1 cellular context compared by ENCODE assay signal in the genomic region with DNA sequence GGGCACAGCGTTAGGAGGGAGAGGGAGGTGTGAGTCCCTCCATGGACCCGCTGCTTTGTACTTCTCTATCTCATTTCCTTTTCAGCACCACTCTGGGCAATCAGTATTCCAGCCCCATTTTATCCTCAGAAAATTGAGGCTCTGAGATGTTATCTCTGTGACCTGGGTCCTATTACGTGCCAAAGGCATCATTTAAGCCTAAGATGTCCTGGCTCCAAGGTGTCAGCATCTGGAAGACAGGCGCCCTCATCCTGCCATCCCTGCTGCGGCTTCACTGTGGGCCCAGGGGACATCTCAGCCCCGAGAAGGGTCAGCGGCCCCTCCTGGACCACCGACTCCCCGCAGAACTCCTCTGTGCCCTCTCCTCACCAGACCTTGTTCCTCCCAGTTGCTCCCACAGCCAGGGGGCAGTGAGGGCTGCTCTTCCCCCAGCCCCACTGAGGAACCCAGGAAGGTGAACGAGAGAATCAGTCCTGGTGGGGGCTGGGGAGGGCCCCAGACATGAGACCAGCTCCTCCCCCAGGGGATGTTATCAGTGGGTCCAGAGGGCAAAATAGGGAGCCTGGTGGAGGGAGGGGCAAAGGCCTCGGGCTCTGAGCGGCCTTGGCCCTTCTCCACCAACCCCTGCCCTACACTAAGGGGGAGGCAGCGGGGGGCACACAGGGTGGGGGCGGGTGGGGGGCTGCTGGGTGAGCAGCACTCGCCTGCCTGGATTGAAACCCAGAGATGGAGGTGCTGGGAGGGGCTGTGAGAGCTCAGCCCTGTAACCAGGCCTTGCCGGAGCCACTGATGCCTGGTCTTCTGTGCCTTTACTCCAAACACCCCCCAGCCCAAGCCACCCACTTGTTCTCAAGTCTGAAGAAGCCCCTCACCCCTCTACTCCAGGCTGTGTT.
A peak's percentile ranks its signal among the peaks of the same experiment; 100 is the strongest.
TF ChIP-seq lines count a peak whose summit lies in the region.

No MANE protein-coding gene starts in this region.

TF ChIP-seq in HepG2, 621 proteins besides CTCF, POLR2A, EP300 and RAD21 (continued from another document and continues in another):
- TF ChIP-seq, protein P1, sequence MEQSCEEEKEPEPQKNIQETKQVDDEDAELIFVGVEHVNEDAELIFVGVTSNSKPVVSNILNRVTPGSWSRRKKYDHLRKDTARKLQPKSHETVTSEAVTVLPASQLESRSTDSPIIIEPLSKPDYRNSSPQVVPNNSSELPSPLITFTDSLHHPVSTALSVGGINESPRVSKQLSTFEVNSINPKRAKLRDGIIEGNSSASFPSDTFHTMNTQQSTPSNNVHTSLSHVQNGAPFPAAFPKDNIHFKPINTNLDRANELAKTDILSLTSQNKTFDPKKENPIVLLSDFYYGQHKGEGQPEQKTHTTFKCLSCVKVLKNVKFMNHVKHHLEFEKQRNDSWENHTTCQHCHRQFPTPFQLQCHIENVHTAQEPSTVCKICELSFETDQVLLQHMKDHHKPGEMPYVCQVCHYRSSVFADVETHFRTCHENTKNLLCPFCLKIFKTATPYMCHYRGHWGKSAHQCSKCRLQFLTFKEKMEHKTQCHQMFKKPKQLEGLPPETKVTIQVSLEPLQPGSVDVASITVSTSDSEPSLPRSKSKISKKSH (CRISPR knock-in tag; IDR thresholded peaks at IDR 0.05; ENCODE audit: borderline replicate concordance): no peak
- TF ChIP-seq ZNF431 (CRISPR knock-in tag; IDR thresholded peaks at IDR 0.05; ENCODE audit: borderline replicate concordance, low read depth) (peak; percentile 87; the same call in 1 of the 2 replicates), ZNF552 (CRISPR knock-in tag; IDR thresholded peaks at IDR 0.05; ENCODE audit: borderline replicate concordance) (no peak), DMAP1 (CRISPR knock-in tag; IDR thresholded peaks at IDR 0.05) (peak; percentile 77), CHD4 (IDR thresholded peaks at IDR 0.05; ENCODE audit: borderline replicate concordance, low read length) (peak; percentile 67; the same call in 1 of the 2 replicates), NBN (conservative IDR thresholded peaks at IDR 0.05) (no peak), ZBTB7A (CRISPR knock-in tag; IDR thresholded peaks at IDR 0.05) (peak; percentile 93), ZNF768 (CRISPR knock-in tag; IDR thresholded peaks at IDR 0.05) (0 out of 2 replicates have a peak, but pooled peaks have one; percentile 32), ZNF296 (CRISPR knock-in tag; conservative IDR thresholded peaks at IDR 0.05) (no peak), ZBTB7B (CRISPR knock-in tag; IDR thresholded peaks at IDR 0.05) (peak; percentile 89), RBAK (CRISPR knock-in tag; IDR thresholded peaks at IDR 0.05) (no peak), ZNF761 (CRISPR knock-in tag; conservative IDR thresholded peaks at IDR 0.05) (peak; percentile 49; the same call in 1 of the 2 replicates), LCORL (IDR thresholded peaks at IDR 0.05) (no peak), LCORL (CRISPR knock-in tag; IDR thresholded peaks at IDR 0.05) (peak; percentile 64), MAF1 (CRISPR knock-in tag; IDR thresholded peaks at IDR 0.05; ENCODE audit: borderline replicate concordance) (no peak), PHF20 (CRISPR knock-in tag; IDR thresholded peaks at IDR 0.05) (peak; percentile 37; the same call in 1 of the 2 replicates), ZNF460 (CRISPR knock-in tag; IDR thresholded peaks at IDR 0.05; ENCODE audit: borderline replicate concordance) (0 out of 2 replicates have a peak, but pooled peaks have one; percentile 9), ZNF543 (CRISPR knock-in tag; IDR thresholded peaks at IDR 0.05) (no peak; the same call in 1 of the 2 replicates), HDAC1 (CRISPR knock-in tag; IDR thresholded peaks at IDR 0.05) (peak; percentile 90), ZNF670 (CRISPR knock-in tag; IDR thresholded peaks at IDR 0.05; ENCODE audit: borderline replicate concordance) (peak; percentile 83; the same call in 1 of the 2 replicates), DPF2 (CRISPR knock-in tag; IDR thresholded peaks at IDR 0.05; ENCODE audit: borderline replicate concordance, low read depth) (peak; percentile 92), ZNF274 (CRISPR knock-in tag; IDR thresholded peaks at IDR 0.05) (no peak), STAG1 (CRISPR knock-in tag; IDR thresholded peaks at IDR 0.05) (peak; percentile 54; the same call in 1 of the 2 replicates), ZNF788 (CRISPR knock-in tag; IDR thresholded peaks at IDR 0.05; ENCODE audit: borderline replicate concordance) (peak; percentile 78; the same call in 1 of the 2 replicates), KLF16 (CRISPR knock-in tag; IDR thresholded peaks at IDR 0.05) (peak in 1 of 2 experiments; percentile 63; a peak in 1 of 4 replicates), ZC3H4 (CRISPR knock-in tag; IDR thresholded peaks at IDR 0.05; ENCODE audit: borderline replicate concordance) (no peak), ZMYM3 (CRISPR knock-in tag; IDR thresholded peaks at IDR 0.05) (peak; percentile 84), PTBP1 (IDR thresholded peaks at IDR 0.05; ENCODE audit: low read depth, low read length, poor library complexity, severe bottlenecking) (no peak), MYC (CRISPR knock-in tag; IDR thresholded peaks at IDR 0.05; ENCODE audit: borderline replicate concordance) (peak; percentile 80), RCOR2 (CRISPR knock-in tag; IDR thresholded peaks at IDR 0.05) (peak; percentile 43; the same call in 1 of the 2 replicates), ZNF75D (CRISPR knock-in tag; IDR thresholded peaks at IDR 0.05; ENCODE audit: borderline replicate concordance) (no peak), HIVEP1 (CRISPR knock-in tag; IDR thresholded peaks at IDR 0.05) (0 out of 2 replicates have a peak, but pooled peaks have one; percentile 64), ZNF510 (CRISPR knock-in tag; IDR thresholded peaks at IDR 0.05; ENCODE audit: low read depth) (no peak), ZNF335 (CRISPR knock-in tag; IDR thresholded peaks at IDR 0.05) (no peak), EED (CRISPR knock-in tag; IDR thresholded peaks at IDR 0.05) (no peak)
- TF ChIP-seq, protein P2, sequence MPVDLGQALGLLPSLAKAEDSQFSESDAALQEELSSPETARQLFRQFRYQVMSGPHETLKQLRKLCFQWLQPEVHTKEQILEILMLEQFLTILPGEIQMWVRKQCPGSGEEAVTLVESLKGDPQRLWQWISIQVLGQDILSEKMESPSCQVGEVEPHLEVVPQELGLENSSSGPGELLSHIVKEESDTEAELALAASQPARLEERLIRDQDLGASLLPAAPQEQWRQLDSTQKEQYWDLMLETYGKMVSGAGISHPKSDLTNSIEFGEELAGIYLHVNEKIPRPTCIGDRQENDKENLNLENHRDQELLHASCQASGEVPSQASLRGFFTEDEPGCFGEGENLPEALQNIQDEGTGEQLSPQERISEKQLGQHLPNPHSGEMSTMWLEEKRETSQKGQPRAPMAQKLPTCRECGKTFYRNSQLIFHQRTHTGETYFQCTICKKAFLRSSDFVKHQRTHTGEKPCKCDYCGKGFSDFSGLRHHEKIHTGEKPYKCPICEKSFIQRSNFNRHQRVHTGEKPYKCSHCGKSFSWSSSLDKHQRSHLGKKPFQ (CRISPR knock-in tag; IDR thresholded peaks at IDR 0.05; ENCODE audit: insufficient replicate concordance): no peak
- TF ChIP-seq, protein P3, sequence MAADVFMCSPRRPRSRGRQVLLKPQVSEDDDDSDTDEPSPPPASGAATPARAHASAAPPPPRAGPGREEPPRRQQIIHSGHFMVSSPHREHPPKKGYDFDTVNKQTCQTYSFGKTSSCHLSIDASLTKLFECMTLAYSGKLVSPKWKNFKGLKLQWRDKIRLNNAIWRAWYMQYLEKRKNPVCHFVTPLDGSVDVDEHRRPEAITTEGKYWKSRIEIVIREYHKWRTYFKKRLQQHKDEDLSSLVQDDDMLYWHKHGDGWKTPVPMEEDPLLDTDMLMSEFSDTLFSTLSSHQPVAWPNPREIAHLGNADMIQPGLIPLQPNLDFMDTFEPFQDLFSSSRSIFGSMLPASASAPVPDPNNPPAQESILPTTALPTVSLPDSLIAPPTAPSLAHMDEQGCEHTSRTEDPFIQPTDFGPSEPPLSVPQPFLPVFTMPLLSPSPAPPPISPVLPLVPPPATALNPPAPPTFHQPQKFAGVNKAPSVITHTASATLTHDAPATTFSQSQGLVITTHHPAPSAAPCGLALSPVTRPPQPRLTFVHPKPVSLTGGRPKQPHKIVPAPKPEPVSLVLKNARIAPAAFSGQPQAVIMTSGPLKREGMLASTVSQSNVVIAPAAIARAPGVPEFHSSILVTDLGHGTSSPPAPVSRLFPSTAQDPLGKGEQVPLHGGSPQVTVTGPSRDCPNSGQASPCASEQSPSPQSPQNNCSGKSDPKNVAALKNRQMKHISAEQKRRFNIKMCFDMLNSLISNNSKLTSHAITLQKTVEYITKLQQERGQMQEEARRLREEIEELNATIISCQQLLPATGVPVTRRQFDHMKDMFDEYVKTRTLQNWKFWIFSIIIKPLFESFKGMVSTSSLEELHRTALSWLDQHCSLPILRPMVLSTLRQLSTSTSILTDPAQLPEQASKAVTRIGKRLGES (CRISPR knock-in tag; IDR thresholded peaks at IDR 0.05; ENCODE audit: borderline replicate concordance): peak; percentile 64; the same call in 1 of the 2 replicates
- TF ChIP-seq, protein P4, sequence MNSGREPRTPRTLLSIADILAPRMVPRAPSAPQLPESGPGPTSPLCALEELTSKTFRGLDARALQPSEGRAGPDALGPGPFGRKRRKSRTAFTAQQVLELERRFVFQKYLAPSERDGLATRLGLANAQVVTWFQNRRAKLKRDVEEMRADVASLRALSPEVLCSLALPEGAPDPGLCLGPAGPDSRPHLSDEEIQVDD (CRISPR knock-in tag; IDR thresholded peaks at IDR 0.05; ENCODE audit: borderline replicate concordance): no peak
- TF ChIP-seq, protein P5, sequence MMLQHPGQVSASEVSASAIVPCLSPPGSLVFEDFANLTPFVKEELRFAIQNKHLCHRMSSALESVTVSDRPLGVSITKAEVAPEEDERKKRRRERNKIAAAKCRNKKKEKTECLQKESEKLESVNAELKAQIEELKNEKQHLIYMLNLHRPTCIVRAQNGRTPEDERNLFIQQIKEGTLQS (CRISPR knock-in tag; IDR thresholded peaks at IDR 0.05): no peak
- TF ChIP-seq, protein P6, sequence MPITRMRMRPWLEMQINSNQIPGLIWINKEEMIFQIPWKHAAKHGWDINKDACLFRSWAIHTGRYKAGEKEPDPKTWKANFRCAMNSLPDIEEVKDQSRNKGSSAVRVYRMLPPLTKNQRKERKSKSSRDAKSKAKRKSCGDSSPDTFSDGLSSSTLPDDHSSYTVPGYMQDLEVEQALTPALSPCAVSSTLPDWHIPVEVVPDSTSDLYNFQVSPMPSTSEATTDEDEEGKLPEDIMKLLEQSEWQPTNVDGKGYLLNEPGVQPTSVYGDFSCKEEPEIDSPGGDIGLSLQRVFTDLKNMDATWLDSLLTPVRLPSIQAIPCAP (CRISPR knock-in tag; IDR thresholded peaks at IDR 0.05; ENCODE audit: low read depth): no peak
- TF ChIP-seq, protein P7, sequence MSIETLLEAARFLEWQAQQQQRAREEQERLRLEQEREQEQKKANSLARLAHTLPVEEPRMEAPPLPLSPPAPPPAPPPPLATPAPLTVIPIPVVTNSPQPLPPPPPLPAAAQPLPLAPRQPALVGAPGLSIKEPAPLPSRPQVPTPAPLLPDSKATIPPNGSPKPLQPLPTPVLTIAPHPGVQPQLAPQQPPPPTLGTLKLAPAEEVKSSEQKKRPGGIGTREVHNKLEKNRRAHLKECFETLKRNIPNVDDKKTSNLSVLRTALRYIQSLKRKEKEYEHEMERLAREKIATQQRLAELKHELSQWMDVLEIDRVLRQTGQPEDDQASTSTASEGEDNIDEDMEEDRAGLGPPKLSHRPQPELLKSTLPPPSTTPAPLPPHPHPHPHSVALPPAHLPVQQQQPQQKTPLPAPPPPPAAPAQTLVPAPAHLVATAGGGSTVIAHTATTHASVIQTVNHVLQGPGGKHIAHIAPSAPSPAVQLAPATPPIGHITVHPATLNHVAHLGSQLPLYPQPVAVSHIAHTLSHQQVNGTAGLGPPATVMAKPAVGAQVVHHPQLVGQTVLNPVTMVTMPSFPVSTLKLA (IDR thresholded peaks at IDR 0.05): no peak
- TF ChIP-seq, protein P8, sequence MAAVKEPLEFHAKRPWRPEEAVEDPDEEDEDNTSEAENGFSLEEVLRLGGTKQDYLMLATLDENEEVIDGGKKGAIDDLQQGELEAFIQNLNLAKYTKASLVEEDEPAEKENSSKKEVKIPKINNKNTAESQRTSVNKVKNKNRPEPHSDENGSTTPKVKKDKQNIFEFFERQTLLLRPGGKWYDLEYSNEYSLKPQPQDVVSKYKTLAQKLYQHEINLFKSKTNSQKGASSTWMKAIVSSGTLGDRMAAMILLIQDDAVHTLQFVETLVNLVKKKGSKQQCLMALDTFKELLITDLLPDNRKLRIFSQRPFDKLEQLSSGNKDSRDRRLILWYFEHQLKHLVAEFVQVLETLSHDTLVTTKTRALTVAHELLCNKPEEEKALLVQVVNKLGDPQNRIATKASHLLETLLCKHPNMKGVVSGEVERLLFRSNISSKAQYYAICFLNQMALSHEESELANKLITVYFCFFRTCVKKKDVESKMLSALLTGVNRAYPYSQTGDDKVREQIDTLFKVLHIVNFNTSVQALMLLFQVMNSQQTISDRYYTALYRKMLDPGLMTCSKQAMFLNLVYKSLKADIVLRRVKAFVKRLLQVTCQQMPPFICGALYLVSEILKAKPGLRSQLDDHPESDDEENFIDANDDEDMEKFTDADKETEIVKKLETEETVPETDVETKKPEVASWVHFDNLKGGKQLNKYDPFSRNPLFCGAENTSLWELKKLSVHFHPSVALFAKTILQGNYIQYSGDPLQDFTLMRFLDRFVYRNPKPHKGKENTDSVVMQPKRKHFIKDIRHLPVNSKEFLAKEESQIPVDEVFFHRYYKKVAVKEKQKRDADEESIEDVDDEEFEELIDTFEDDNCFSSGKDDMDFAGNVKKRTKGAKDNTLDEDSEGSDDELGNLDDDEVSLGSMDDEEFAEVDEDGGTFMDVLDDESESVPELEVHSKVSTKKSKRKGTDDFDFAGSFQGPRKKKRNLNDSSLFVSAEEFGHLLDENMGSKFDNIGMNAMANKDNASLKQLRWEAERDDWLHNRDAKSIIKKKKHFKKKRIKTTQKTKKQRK (IDR thresholded peaks at IDR 0.05; ENCODE audit: low read length): no peak
- TF ChIP-seq, protein P9, sequence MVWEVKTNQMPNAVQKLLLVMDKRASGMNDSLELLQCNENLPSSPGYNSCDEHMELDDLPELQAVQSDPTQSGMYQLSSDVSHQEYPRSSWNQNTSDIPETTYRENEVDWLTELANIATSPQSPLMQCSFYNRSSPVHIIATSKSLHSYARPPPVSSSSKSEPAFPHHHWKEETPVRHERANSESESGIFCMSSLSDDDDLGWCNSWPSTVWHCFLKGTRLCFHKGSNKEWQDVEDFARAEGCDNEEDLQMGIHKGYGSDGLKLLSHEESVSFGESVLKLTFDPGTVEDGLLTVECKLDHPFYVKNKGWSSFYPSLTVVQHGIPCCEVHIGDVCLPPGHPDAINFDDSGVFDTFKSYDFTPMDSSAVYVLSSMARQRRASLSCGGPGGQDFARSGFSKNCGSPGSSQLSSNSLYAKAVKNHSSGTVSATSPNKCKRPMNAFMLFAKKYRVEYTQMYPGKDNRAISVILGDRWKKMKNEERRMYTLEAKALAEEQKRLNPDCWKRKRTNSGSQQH (CRISPR knock-in tag; IDR thresholded peaks at IDR 0.05; ENCODE audit: low read depth): peak; percentile 92; the same call in 1 of the 2 replicates
- TF ChIP-seq, protein P10, sequence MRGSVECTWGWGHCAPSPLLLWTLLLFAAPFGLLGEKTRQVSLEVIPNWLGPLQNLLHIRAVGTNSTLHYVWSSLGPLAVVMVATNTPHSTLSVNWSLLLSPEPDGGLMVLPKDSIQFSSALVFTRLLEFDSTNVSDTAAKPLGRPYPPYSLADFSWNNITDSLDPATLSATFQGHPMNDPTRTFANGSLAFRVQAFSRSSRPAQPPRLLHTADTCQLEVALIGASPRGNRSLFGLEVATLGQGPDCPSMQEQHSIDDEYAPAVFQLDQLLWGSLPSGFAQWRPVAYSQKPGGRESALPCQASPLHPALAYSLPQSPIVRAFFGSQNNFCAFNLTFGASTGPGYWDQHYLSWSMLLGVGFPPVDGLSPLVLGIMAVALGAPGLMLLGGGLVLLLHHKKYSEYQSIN (CRISPR knock-in tag; IDR thresholded peaks at IDR 0.05; ENCODE audit: borderline replicate concordance): no peak
